2 cellular contexts compared by ENCODE assay signal in the genomic region with DNA sequence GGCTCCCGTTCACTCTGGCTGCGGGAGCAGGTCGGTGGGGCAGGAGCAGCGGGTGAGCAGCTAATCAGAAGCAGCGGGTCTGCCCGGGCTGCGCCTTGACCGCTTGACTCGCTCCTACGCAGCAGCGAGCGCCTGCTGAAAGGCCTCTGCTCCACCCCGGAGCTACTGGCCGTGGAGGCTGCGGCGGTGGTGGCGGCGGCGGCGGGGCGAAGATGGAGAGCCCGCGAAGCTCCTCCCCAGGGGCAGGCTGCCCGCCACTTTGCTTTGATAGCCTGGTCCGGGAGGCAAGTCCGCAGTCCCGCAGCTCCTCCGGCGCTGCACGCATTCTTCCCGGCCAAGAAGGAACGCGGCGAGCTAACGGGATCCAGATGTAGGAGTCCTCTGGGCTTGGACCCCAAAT.
TF ChIP-seq lines count a peak whose summit lies in the region.

No MANE protein-coding gene starts in this region.

TF ChIP-seq in IMR-90, 13 proteins besides CTCF, POLR2A, EP300 and RAD21:
- no peak for TF ChIP-seq MAFK (IDR thresholded peaks at IDR 0.05; ENCODE audit: low read depth, low read length)
- TF ChIP-seq RCOR1 (IDR thresholded peaks at IDR 0.05; ENCODE audit: insufficient replicate concordance, low read length), result no peak
- TF ChIP-seq SMC3 (IDR thresholded peaks at IDR 0.05; ENCODE audit: low read depth, low read length), result no peak
- no peak for TF ChIP-seq NFE2L2 (IDR thresholded peaks at IDR 0.05; ENCODE audit: low read depth, low read length)
- TF ChIP-seq CHD1 (IDR thresholded peaks at IDR 0.05; ENCODE audit: low read depth, low read length), result no peak
- TF ChIP-seq BHLHE40 (IDR thresholded peaks at IDR 0.05; ENCODE audit: low read depth, low read length), result no peak
- no peak for TF ChIP-seq RFX5 (IDR thresholded peaks at IDR 0.05; ENCODE audit: low read depth, low read length)
- no peak for TF ChIP-seq FOS (IDR thresholded peaks at IDR 0.05; ENCODE audit: low read depth, low read length)
- TF ChIP-seq CEBPB (IDR thresholded peaks at IDR 0.05; ENCODE audit: low read depth, low read length), result no peak
- no peak for TF ChIP-seq MAZ (IDR thresholded peaks at IDR 0.05; ENCODE audit: borderline replicate concordance, low read depth, low read length)
- no peak for TF ChIP-seq MXI1 (IDR thresholded peaks at IDR 0.05; ENCODE audit: borderline replicate concordance, low read depth, low read length)
- no peak for TF ChIP-seq ELK1 (IDR thresholded peaks at IDR 0.05; ENCODE audit: borderline replicate concordance, low read depth, low read length)
- no peak for TF ChIP-seq USF2 (IDR thresholded peaks at IDR 0.05; ENCODE audit: low read depth, low read length)

TF ChIP-seq in HepG2, 621 proteins besides CTCF, POLR2A, EP300 and RAD21:
- no peak for TF ChIP-seq SPEN (CRISPR knock-in tag; IDR thresholded peaks at IDR 0.05; ENCODE audit: low read depth)
- TF ChIP-seq ZC3H13 (CRISPR knock-in tag; IDR thresholded peaks at IDR 0.05), result no peak
- no peak for TF ChIP-seq RAD51 (IDR thresholded peaks at IDR 0.05; ENCODE audit: borderline replicate concordance)
- TF ChIP-seq ZNF232 (CRISPR knock-in tag; IDR thresholded peaks at IDR 0.05; ENCODE audit: borderline replicate concordance), result no peak
